ENCODE assay signal across 30 cellular contexts in the genomic region with DNA sequence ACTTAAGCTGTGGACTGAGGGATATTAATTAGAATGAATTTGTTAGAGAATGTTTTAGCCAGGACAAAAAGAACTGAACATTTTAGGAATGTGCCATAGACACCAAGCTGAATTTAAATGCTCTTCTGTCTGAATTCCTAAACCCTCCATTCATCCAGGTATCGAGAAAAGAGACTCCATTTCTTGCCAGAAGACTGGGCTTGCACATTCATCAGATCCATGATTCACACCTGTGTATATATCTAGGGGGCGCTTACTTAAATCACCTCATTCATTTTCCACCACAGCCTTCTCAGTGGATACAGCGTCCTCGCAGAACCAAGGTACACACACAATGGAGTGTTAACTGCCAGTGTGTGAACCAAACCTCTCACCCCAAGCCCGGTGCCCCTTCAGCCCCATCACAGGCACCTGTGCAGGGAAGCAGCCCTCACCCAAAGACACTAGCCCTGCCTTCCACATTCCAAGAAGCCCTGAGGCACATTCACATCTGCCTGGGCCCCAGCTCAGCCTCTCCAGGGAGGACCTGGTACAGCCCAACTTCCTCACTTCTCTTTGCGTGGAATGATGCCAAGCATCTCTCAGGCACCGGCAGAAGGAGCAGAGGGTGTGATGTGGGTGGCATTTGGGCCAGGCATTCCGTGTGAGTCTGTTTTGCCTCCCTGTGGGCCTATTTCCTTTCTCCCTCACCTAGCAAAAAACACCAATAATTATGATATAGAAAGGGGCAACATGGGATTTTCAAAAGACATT. TPM values are rescaled to one million over a fixed set of nuclear protein-coding genes. Genes with fewer than 3 reads are reported as not detected.
"Had no signal": no experiment of that assay in that cellular context is flagged by ENCODE, and none has a peak within 500 bp of the region (broad histone marks: within the 10 kb centered on the region; RNA-seq: fewer than 3 reads in every experiment).

No MANE protein-coding gene starts in this region.

- H3K9me3 Mint-ChIP-seq: endodermal cell; nephron progenitor cell; stimulated activated memory B cell treated with anti-CD40 and anti-IgM and Interleukin-4, amounts not matched to agents 10 μg/mL and 1 μg/mL and 100 μg/mL, for 72 hours had no signal

- H3K27me3 ChIP-seq: left lung, ovary, sigmoid colon, testis, transverse colon had no signal

- ATAC-seq: left cardiac atrium; left lung; naive thymus-derived CD8-positive, alpha-beta T cell; psoas muscle; right cardiac atrium; stimulated activated memory B cell treated with anti-CD40 and anti-IgM and Interleukin-4, amounts not matched to agents 10 μg/mL and 1 μg/mL and 100 μg/mL, for 72 hours; stimulated activated naive CD8-positive, alpha-beta T cell treated with anti-CD3 and anti-CD28 coated beads, Interleukin-15, Interleukin-2, amounts not matched to agents 100 U/mL and 50 U/mL, for 24 hours had no signal

- H3K36me3 Mint-ChIP-seq: naive thymus-derived CD8-positive, alpha-beta T cell; stimulated activated memory B cell treated with anti-CD40 and anti-IgM and Interleukin-4, amounts not matched to agents 10 μg/mL and 1 μg/mL and 100 μg/mL, for 72 hours had no signal

- H3K36me3 ChIP-seq: esophagus squamous epithelium, left lung, ovary, sigmoid colon, transverse colon had no signal

- FAIRE-seq: colon, frontal cortex had no signal

- H3K27ac ChIP-seq: dorsolateral prefrontal cortex, esophagus squamous epithelium, left lung, ovary, psoas muscle, testis, transverse colon had no signal

- H3K4me3 Mint-ChIP-seq: endodermal cell; naive thymus-derived CD8-positive, alpha-beta T cell; nephron progenitor cell; stimulated activated memory B cell treated with anti-CD40 and anti-IgM and Interleukin-4, amounts not matched to agents 10 μg/mL and 1 μg/mL and 100 μg/mL, for 72 hours had no signal

- H3K9me3 ChIP-seq: esophagus squamous epithelium, left lung, ovary, psoas muscle, sigmoid colon, testis, transverse colon had no signal

- H3K4me1 ChIP-seq: left lung, psoas muscle, testis, transverse colon had no signal

- H3K27me3 Mint-ChIP-seq: stimulated activated memory B cell treated with anti-CD40 and anti-IgM and Interleukin-4, amounts not matched to agents 10 μg/mL and 1 μg/mL and 100 μg/mL, for 72 hours had no signal

- DNase-seq: caudate nucleus; cerebellar nuclear complex; effector CD8-positive, alpha-beta T cell; endodermal cell; esophagus squamous epithelium; head of caudate nucleus; left cardiac atrium; left lung; naive thymus-derived CD8-positive, alpha-beta T cell; nephron progenitor cell; occipital lobe; ovary; psoas muscle; right cardiac atrium; sigmoid colon; stimulated activated CD4-positive, alpha-beta T cell treated with anti-CD3 and anti-CD28 coated beads, Interleukin-4, amount 100 ng/mL, for 4 hours; stimulated activated naive CD8-positive, alpha-beta T cell treated with anti-CD3 and anti-CD28 coated beads, Interleukin-15, Interleukin-2, amounts not matched to agents 100 U/mL and 50 U/mL, for 24 hours; substantia nigra; testis; transverse colon had no signal

- H3K4me3 ChIP-seq: dorsolateral prefrontal cortex, esophagus squamous epithelium, left lung, ovary, psoas muscle, sigmoid colon, testis, transverse colon had no signal

- H3K4me1 Mint-ChIP-seq: endodermal cell had no signal

- H3K27ac Mint-ChIP-seq: endodermal cell; nephron progenitor cell; stimulated activated memory B cell treated with anti-CD40 and anti-IgM and Interleukin-4, amounts not matched to agents 10 μg/mL and 1 μg/mL and 100 μg/mL, for 72 hours had no signal

RNA-seq across cellular contexts. Expression of a gene that starts 35.6 kb away (rescaled TPM):
- total RNA-seq: endodermal cell; epithelial cell of proximal tubule; glomerular endothelial cell; kidney epithelial cell; lung microvascular endothelial cell; myocyte; naive thymus-derived CD8-positive, alpha-beta T cell; renal cortical epithelial cell had no signal
